1 cellular context compared by ENCODE assay signal in the genomic region with DNA sequence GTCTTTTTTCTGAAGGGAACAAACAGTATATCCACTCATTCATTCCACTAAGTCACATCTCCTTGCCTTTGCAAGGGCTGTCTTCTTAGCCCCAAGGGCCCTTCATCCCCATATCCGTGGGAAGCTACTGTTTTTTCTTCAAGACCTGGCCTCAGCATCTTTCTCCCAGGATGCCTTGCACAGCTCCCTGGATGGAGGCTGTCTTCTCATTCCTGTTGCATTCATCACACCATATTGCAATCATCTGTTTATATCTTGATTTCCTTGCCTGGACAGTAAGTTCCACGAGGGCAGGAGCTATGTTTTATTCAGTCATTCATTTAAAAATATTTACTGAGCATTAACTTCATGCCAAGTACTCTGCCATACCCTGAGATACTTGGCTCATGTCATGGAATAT.
TF ChIP-seq lines count a peak whose summit lies in the region.

No MANE protein-coding gene starts in this region.

TF ChIP-seq in HCT116, 20 proteins besides CTCF, POLR2A, EP300 and RAD21 (continued from another document):
- TF ChIP-seq JUND (IDR thresholded peaks at IDR 0.05) (no peak), ELF1 (IDR thresholded peaks at IDR 0.05; ENCODE audit: borderline replicate concordance, low read depth) (no peak), ZNF274 (IDR thresholded peaks at IDR 0.05; ENCODE audit: low read depth, low read length) (no peak), CBX3 (IDR thresholded peaks at IDR 0.05; ENCODE audit: low read depth) (no peak), CEBPB (IDR thresholded peaks at IDR 0.05; ENCODE audit: low read depth) (no peak), EZH2phosphoT487 (IDR thresholded peaks at IDR 0.05; ENCODE audit: borderline replicate concordance) (no peak), REST (IDR thresholded peaks at IDR 0.05; ENCODE audit: low read depth) (no peak), FOSL1 (IDR thresholded peaks at IDR 0.05; ENCODE audit: low read depth) (no peak), EGR1 (IDR thresholded peaks at IDR 0.05; ENCODE audit: low read depth) (no peak), POLR2AphosphoS5 (IDR thresholded peaks at IDR 0.05; ENCODE audit: low read depth, low read length) (no peak), EZH2 (IDR thresholded peaks at IDR 0.05) (no peak), SRF (IDR thresholded peaks at IDR 0.05; ENCODE audit: low read depth) (no peak), SP1 (IDR thresholded peaks at IDR 0.05; ENCODE audit: low read depth) (no peak), TCF7L2 (IDR thresholded peaks at IDR 0.05; ENCODE audit: borderline replicate concordance, extremely low read depth, insufficient read depth, insufficient read length) (no peak), SIN3A (IDR thresholded peaks at IDR 0.05; ENCODE audit: low read depth) (no peak), YY1 (IDR thresholded peaks at IDR 0.05; ENCODE audit: extremely low read depth, insufficient replicate concordance, low read depth, low read length) (no peak)
- TF ChIP-seq, protein P1, sequence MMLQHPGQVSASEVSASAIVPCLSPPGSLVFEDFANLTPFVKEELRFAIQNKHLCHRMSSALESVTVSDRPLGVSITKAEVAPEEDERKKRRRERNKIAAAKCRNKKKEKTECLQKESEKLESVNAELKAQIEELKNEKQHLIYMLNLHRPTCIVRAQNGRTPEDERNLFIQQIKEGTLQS (IDR thresholded peaks at IDR 0.05), result no peak
- TF ChIP-seq, protein P2, sequence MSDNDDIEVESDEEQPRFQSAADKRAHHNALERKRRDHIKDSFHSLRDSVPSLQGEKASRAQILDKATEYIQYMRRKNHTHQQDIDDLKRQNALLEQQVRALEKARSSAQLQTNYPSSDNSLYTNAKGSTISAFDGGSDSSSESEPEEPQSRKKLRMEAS (IDR thresholded peaks at IDR 0.05), result no peak
